8 cellular contexts compared by ENCODE assay signal in the genomic region with DNA sequence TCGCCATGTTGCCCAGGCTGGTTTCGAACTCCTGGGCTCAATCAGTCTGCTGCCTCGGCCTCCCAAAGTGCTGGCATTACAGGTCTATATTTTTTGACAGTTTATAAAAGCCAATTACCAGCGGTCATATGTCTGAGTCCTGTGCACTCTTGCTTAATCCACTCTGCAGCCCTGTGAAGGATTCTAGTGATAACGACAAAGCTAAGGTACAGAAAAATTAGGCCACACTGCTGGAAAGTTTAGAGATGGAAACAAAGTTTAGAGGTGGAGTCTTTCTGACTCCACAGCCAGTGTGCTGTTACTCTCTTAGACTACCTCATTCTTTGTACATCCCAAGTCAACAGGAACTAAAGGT. TPM values are rescaled to one million over a fixed set of nuclear protein-coding genes. Genes with fewer than 3 reads are reported as not detected.
DNase-seq lines count a peak whose midpoint lies in the region; ATAC-seq lines count a peak whose summit lies in the region.

No MANE protein-coding gene starts in this region.

- H3K4me3 Mint-ChIP-seq in activated CD4-positive, alpha-beta memory T cell treated with anti-CD3 and anti-CD28 coated beads, Interleukin-2, amount 10 ng/mL, durations not matched to agents 7 days and 5 days, result peak overlapping the region; percentile 83
- peak overlapping the region; percentile 91 to 97 (median 95) for H3K4me3 Mint-ChIP-seq in immature natural killer cell

- peaks cover 7% of the 10 kb centered on the region for H3K4me1 ChIP-seq in stomach smooth muscle (ENCODE audit: control insufficient read depth, insufficient read depth, low read length)

- peak overlapping the region; percentile 61 to 76 for H3K4me3 ChIP-seq in stomach smooth muscle (ENCODE audit: low read length in 2 of 2)

- peaks cover 2% of the 10 kb centered on the region for H3K27me3 Mint-ChIP-seq in activated CD4-positive, alpha-beta memory T cell treated with anti-CD3 and anti-CD28 coated beads, Interleukin-2, amount 10 ng/mL, durations not matched to agents 7 days and 5 days
- peaks cover 0 to 3% (median 0%) of the 10 kb centered on the region in 3 donors for H3K27me3 Mint-ChIP-seq in immature natural killer cell (ENCODE audit: low read depth in 3 of 3)

- peak overlapping the region; percentile 82 for H3K27ac Mint-ChIP-seq in activated CD4-positive, alpha-beta memory T cell treated with anti-CD3 and anti-CD28 coated beads, Interleukin-2, amount 10 ng/mL, durations not matched to agents 7 days and 5 days
- H3K27ac Mint-ChIP-seq in immature natural killer cell, result peak overlapping the region; percentile 73 to 94 (median 88)

- H3K9me3 ChIP-seq in stomach smooth muscle (ENCODE audit: control insufficient read depth in 2 of 2, low read length in 2 of 2), result no peaks in the 10 kb centered on the region

- H3K27ac ChIP-seq in stomach smooth muscle (ENCODE audit: low read length), result no peak overlapping the region

- no peak for ATAC-seq in HG02610 (IDR thresholded peaks at IDR 0.05; ENCODE audit: unreplicated experiment)

- peak overlapping the region in 1 of 2 donors; percentile 53 for H3K9ac ChIP-seq in stomach smooth muscle (ENCODE audit: low read length in 2 of 2)

- POLR2A ChIA-PET in activated CD4-positive, alpha-beta memory T cell treated with anti-CD3 and anti-CD28 coated beads, Interleukin-2, amount 10 ng/mL, durations not matched to agents 7 days and 5 days (lab: Charles Lee), result interaction anchor here (0.6 to 2.1 kb wide), 6 partner anchors 9 to 1600 kb away, joined by 3 to 7 read pairs (median 4); a partner anchor contains a TSS

- peaks cover 29% of the 10 kb centered on the region for H3K36me3 Mint-ChIP-seq in activated CD4-positive, alpha-beta memory T cell treated with anti-CD3 and anti-CD28 coated beads, Interleukin-2, amount 10 ng/mL, durations not matched to agents 7 days and 5 days (ENCODE audit: low read depth)
- peaks cover 0 to 7% (median 0%) of the 10 kb centered on the region in 3 donors for H3K36me3 Mint-ChIP-seq in immature natural killer cell

- CTCF ChIA-PET in activated CD4-positive, alpha-beta memory T cell treated with anti-CD3 and anti-CD28 coated beads, Interleukin-2, amount 10 ng/mL, durations not matched to agents 7 days and 5 days (lab: Charles Lee), result interaction anchor here (1.0 to 1.2 kb wide), 4 partner anchors 80 to 792 kb away, joined by 3 to 5 read pairs (median 3); a partner anchor contains a TSS

- DNase-seq in NCI-H82 (lab: John Stamatoyannopoulos, UW) (peak; percentile 56), NCI-H82 treated with DMSO at 0.1 percent for 48 hours (lab: John Stamatoyannopoulos, UW; ENCODE audit: unreplicated experiment) (no peak), immature natural killer cell (no peak), ureter (ENCODE audit: low spot score) (no peak), NCI-H1417 (lab: John Stamatoyannopoulos, UW) (no peak)
- DNase-seq in activated CD4-positive, alpha-beta memory T cell treated with anti-CD3 and anti-CD28 coated beads, Interleukin-2, amount 10 ng/mL, durations not matched to agents 7 days and 5 days, result no peak

- no peaks in the 10 kb centered on the region for H3K36me3 ChIP-seq in stomach smooth muscle (ENCODE audit: control insufficient read depth in 2 of 2, insufficient read depth in 2 of 2, low read length in 2 of 2)

- H3K27me3 ChIP-seq in stomach smooth muscle (ENCODE audit: control insufficient read depth in 1 of 2, insufficient read depth in 2 of 2, low read length in 2 of 2), result no peaks in the 10 kb centered on the region

- no peaks in the 10 kb centered on the region for H3K9me3 Mint-ChIP-seq in activated CD4-positive, alpha-beta memory T cell treated with anti-CD3 and anti-CD28 coated beads, Interleukin-2, amount 10 ng/mL, durations not matched to agents 7 days and 5 days
- H3K9me3 Mint-ChIP-seq in immature natural killer cell, result no peaks in the 10 kb centered on the region

- H3K4me1 Mint-ChIP-seq in activated CD4-positive, alpha-beta memory T cell treated with anti-CD3 and anti-CD28 coated beads, Interleukin-2, amount 10 ng/mL, durations not matched to agents 7 days and 5 days, result peaks cover 48% of the 10 kb centered on the region
- peaks cover 54 to 64% of the 10 kb centered on the region in 2 donors for H3K4me1 Mint-ChIP-seq in immature natural killer cell

RNA-seq across cellular contexts. Expression of a gene that starts 0.7 kb away (rescaled TPM):
- 10 to 100 TPM; 17.4 to 18.3 TPM for total RNA-seq in activated CD4-positive, alpha-beta memory T cell treated with anti-CD3 and anti-CD28 coated beads, Interleukin-2, amount 10 ng/mL, durations not matched to agents 7 days and 5 days
- polyA plus RNA-seq in immature natural killer cell, result 10 to 100 TPM; 13.1 to 16.0 (median 13.3) TPM
- total RNA-seq in ureter, result 35.7 TPM
